In the genomic region with DNA sequence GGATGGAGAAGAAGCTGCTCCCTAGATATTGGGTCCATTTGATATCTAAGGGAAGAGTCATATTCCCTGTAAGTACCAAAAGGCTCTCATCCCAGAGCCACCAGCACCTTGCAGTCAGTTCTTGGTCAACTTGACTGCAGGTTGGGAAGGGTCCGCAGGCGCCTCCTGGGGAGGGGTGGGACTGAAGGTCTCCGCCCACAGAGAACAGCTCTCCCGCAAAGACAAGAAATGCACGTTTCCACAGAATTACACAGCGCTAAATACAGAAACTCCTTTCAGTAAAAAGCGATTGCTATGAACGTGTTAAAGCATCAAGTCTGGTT, we compare ENCODE assay signal across 8 cellular contexts. TPM values are rescaled to one million over a fixed set of nuclear protein-coding genes. Genes with fewer than 3 reads are reported as not detected.
DNase-seq lines count a peak whose midpoint lies in the region; ATAC-seq, FAIRE-seq and TF ChIP-seq lines count a peak whose summit lies in the region.

No MANE protein-coding gene starts in this region.

- H3K27ac Mint-ChIP-seq in activated naive CD4-positive, alpha-beta T cell treated with anti-CD3 and anti-CD28 coated beads for 36 hours, result peak overlapping the region; percentile 86

- intact Hi-C loops in activated naive CD4-positive, alpha-beta T cell treated with anti-CD3 and anti-CD28 coated beads for 36 hours (cut with micrococcal nuclease), result loop anchor here (5.0 kb wide), 2 partner anchors 314 to 356 kb away; a partner anchor contains a TSS
- intact Hi-C loops in GM12878 (cut with micrococcal nuclease; ENCODE audit: unreplicated experiment), result no loop called here
- intact Hi-C loops in lower lobe of right lung (cut with DNase I), result no loop called here

- no peaks in the 10 kb centered on the region for H3K9me3 ChIP-seq in GM12878 (replicated peaks; ENCODE audit: control insufficient read depth, insufficient read depth, low read length)
- H3K9me3 ChIP-seq in lower lobe of right lung, result no peaks in the 10 kb centered on the region
- H3K9me3 ChIP-seq in tibial nerve, result no peaks in the 10 kb centered on the region

- H3K36me3 ChIP-seq in GM12878 (ENCODE audit: control insufficient read depth in 2 of 2, insufficient read depth in 2 of 2, low read length in 1 of 2) (no peaks in the 10 kb centered on the region), lower lobe of right lung (no peaks in the 10 kb centered on the region), tibial nerve (no peaks in the 10 kb centered on the region)

- no TSS peak for BruUV-seq in GM12878 (replicated peaks; lab: Mats Ljungman, UMichigan)

- H3K4me3 ChIP-seq in GM12878, result peak overlapping the region; percentile 74
- peak overlapping the region; percentile 86 for H3K4me3 ChIP-seq in lower lobe of right lung
- H3K4me3 ChIP-seq in tibial nerve, result peak overlapping the region; percentile 51 to 99 (median 96)

- H3K4me2 ChIP-seq in GM12878 (ENCODE audit: control insufficient read depth, insufficient read depth), result peak overlapping the region; percentile 57

- peaks cover 45% of the 10 kb centered on the region for H3K4me1 Mint-ChIP-seq in activated naive CD4-positive, alpha-beta T cell treated with anti-CD3 and anti-CD28 coated beads for 36 hours (ENCODE audit: low read depth)

- 2% methylated on average over 8 of the region's 8 CpGs for WGBS in GM12878 (ENCODE audit: insufficient coverage, insufficient replicate concordance, low lambda C conversion rate, missing lambda C conversion rate)
- 3 to 7% methylated on average over 8 of the region's 8 CpGs for WGBS in tibial nerve, 2 donors

- no peak for TF ChIP-seq POLR2A in GM12878 (IDR thresholded peaks at IDR 0.05; ENCODE audit: low read depth, low read length)
- TF ChIP-seq POLR2A in tibial nerve (IDR thresholded peaks at IDR 0.05), result no peak

- RAD21 ChIA-PET in GM12878 (lab: Charles Lee; ENCODE audit: unreplicated experiment), result interaction anchor here (0.6 to 6.3 kb wide), 12 partner anchors 14 to 158 kb away, joined by 3 to 50 read pairs (median 6); a partner anchor contains a TSS

- H3K79me2 ChIP-seq in GM12878 (ENCODE audit: control insufficient read depth, insufficient read depth, low read length), result peaks cover 54% of the 10 kb centered on the region

- no peak for ATAC-seq in GM12878
- no peak for ATAC-seq in lower lobe of right lung
- no peak for ATAC-seq in GM21515 (IDR thresholded peaks at IDR 0.05; ENCODE audit: unreplicated experiment)
- ATAC-seq in GM21381 (IDR thresholded peaks at IDR 0.05; ENCODE audit: unreplicated experiment), result no peak
- no peak for ATAC-seq in HG02973 (IDR thresholded peaks at IDR 0.05; ENCODE audit: unreplicated experiment)

- no peaks in the 10 kb centered on the region for H3K27me3 ChIP-seq in GM12878 (replicated peaks in 1 of 2; ENCODE audit: control insufficient read depth in 2 of 2, insufficient read depth in 2 of 2, low read length in 1 of 2)
- no peaks in the 10 kb centered on the region for H3K27me3 ChIP-seq in lower lobe of right lung (ENCODE audit: low read depth)
- H3K27me3 ChIP-seq in tibial nerve, result no peaks in the 10 kb centered on the region

- H3K4me1 ChIP-seq in GM12878 (ENCODE audit: control insufficient read depth, insufficient read depth, low read length), result peaks cover 15% of the 10 kb centered on the region
- peaks cover 38% of the 10 kb centered on the region for H3K4me1 ChIP-seq in lower lobe of right lung
- peaks cover 0 to 34% (median 18%) of the 10 kb centered on the region in 4 donors for H3K4me1 ChIP-seq in tibial nerve

- SMC1A ChIA-PET in GM12878 (lab: Charles Lee; ENCODE audit: uncharacterized antibody, unreplicated experiment), result interaction anchor here (0.9 to 2.8 kb wide), 16 partner anchors 14 to 112 kb away, joined by 3 to 19 read pairs (median 4); a partner anchor contains a TSS

- TF ChIP-seq CTCF in GM12878 (IDR thresholded peaks at IDR 0.05 in 2 of 3, conservative IDR thresholded peaks at IDR 0.05 in 1 of 3; ENCODE audit: control insufficient read depth in 2 of 3, extremely low read depth in 1 of 3, insufficient read depth in 1 of 3, low read depth in 3 of 3, low read length in 3 of 3) (no peak), lower lobe of right lung (IDR thresholded peaks at IDR 0.05) (no peak), tibial nerve (IDR thresholded peaks at IDR 0.05) (no peak)

- H3K27me3 Mint-ChIP-seq in activated naive CD4-positive, alpha-beta T cell treated with anti-CD3 and anti-CD28 coated beads for 36 hours (ENCODE audit: low read depth), result no peaks in the 10 kb centered on the region

- CTCF ChIA-PET in activated naive CD4-positive, alpha-beta T cell treated with anti-CD3 and anti-CD28 coated beads for 36 hours (lab: Charles Lee), result interaction anchor here (1.1 to 9.9 kb wide), 10 partner anchors 10 to 518 kb away, joined by 3 to 142 read pairs (median 12); a partner anchor contains a TSS
- CTCF ChIA-PET in GM12878 (lab: Yijun Ruan, JAX), result interaction anchor here (0.7 to 5.6 kb wide), 14 partner anchors 10 to 106 kb away, joined by 3 to 77 read pairs (median 6); a partner anchor contains a TSS

- TF ChIP-seq RAD21 in GM12878 (IDR thresholded peaks at IDR 0.05; ENCODE audit: insufficient read depth, low read depth, low read length), result no peak

- peak overlapping the region; percentile 77 for H2AFZ ChIP-seq in GM12878 (ENCODE audit: control insufficient read depth, low read depth, low read length)

- no peak for TF ChIP-seq EP300 in GM12878 (IDR thresholded peaks at IDR 0.05; ENCODE audit: borderline replicate concordance in 1 of 2, control insufficient read depth in 1 of 2, low read depth in 2 of 2, low read length in 2 of 2)
- no peak for TF ChIP-seq EP300 in tibial nerve (IDR thresholded peaks at IDR 0.05)

- no peak for DNase-seq in activated naive CD4-positive, alpha-beta T cell treated with anti-CD3 and anti-CD28 coated beads for 36 hours
- no peak for DNase-seq in activated naive CD4-positive, alpha-beta T cell treated with anti-CD3 and anti-CD28 coated beads, Interleukin-2, amount 50 U/mL, for 16 hours
- DNase-seq in GM12878 (ENCODE audit: low read depth, low spot score) (no peak), lower lobe of right lung (no peak), tibial nerve (ENCODE audit: low spot score in 2 of 2) (no peak)

- H4K20me1 ChIP-seq in GM12878 (ENCODE audit: control insufficient read depth, insufficient read depth), result no peaks in the 10 kb centered on the region

- no peaks in the 10 kb centered on the region for H3K36me3 Mint-ChIP-seq in activated naive CD4-positive, alpha-beta T cell treated with anti-CD3 and anti-CD28 coated beads for 36 hours (ENCODE audit: low read depth)

- POLR2A ChIA-PET in GM12878 (lab: Charles Lee), result interaction anchor here (0.6 to 3.9 kb wide), 13 partner anchors 9 to 316 kb away, joined by 3 to 25 read pairs (median 5); a partner anchor contains a TSS

- H3K27ac ChIP-seq in GM12878 (ENCODE audit: control insufficient read depth, insufficient read depth) (peak overlapping the region; percentile 77), lower lobe of right lung (peak overlapping the region; percentile 98), tibial nerve (peak overlapping the region; percentile 93 to 100 (median 99))

- H3K4me3 Mint-ChIP-seq in activated naive CD4-positive, alpha-beta T cell treated with anti-CD3 and anti-CD28 coated beads for 36 hours, result peak overlapping the region; percentile 78

- no peaks in the 10 kb centered on the region for H3K9me3 Mint-ChIP-seq in activated naive CD4-positive, alpha-beta T cell treated with anti-CD3 and anti-CD28 coated beads for 36 hours

- in situ Hi-C loops in GM12878 (cut with MboI), result no loop called here

- peak overlapping the region; percentile 69 for H3K9ac ChIP-seq in GM12878 (ENCODE audit: control insufficient read depth, insufficient read depth, low read length)

- FAIRE-seq in GM12878 (lab: Jason Lieb, UNC), result no peak

RNA-seq across cellular contexts. Expression of a gene that starts 0.9 kb away (rescaled TPM):
- total RNA-seq in activated naive CD4-positive, alpha-beta T cell treated with anti-CD3 and anti-CD28 coated beads for 36 hours, result 10 to 100 TPM; 51.2 to 52.3 TPM
- total RNA-seq in GM12878 (2013; cell fraction: nucleolus; rRNA removed), result 33.8 and 38.5 TPM in 2 replicates
- total RNA-seq in GM12878 (2014; rRNA removed), result 36.7 and 37.3 TPM in 2 replicates
- total RNA-seq in GM12878 (2014; rRNA removed; fragmentation: Illumina TruSeq; extraction: Trizol), result 43.8 and 47.9 TPM in 2 replicates
- total RNA-seq in GM12878 (2021), result 42.7 and 43.6 TPM in 2 replicates
- polyA plus RNA-seq in GM12878 (2011; ENCODE audit: low read depth), result 20.5 TPM
- polyA plus RNA-seq in GM12878 (2011; rRNA removed), result 36.1 and 40.1 TPM in 2 replicates
- 30.9 and 31.3 TPM in 2 replicates for polyA plus RNA-seq in GM12878 (2011; cell fraction: cytosol; rRNA removed)
- 20.5 and 25.6 TPM in 2 replicates for polyA plus RNA-seq in GM12878 (2011; cell fraction: nucleus; rRNA removed)
- 23.4 and 27.5 TPM in 2 replicates for polyA plus RNA-seq in GM12878 (2012)
- 52.8 and 55.0 TPM in 2 replicates for polyA plus RNA-seq in GM12878 (2014; fragmentation: Illumina TruSeq; extraction: Trizol)
- polyA plus RNA-seq in GM12878 (2014; fragmentation: Nextera tagmentation; extraction: Ambion mirVana), result 10 to 100 TPM in 1 of 2 experiments, 1 to 10 TPM in 1; 9.1 to 18.3 TPM
- 34.7 and 35.8 TPM in 2 replicates for polyA plus RNA-seq in GM12878 (2014; rRNA removed)
- 10 to 100 TPM; 47.5 to 51.6 TPM for polyA plus RNA-seq in GM12878 (2016; fragmentation: Nextera tagmentation; extraction: Ambion mirVana)
- polyA minus RNA-seq in GM12878 (2011; rRNA and poly(A)+ RNA removed), result 47.4 and 57.4 TPM in 2 replicates
- 18.8 and 22.7 TPM in 2 replicates for polyA minus RNA-seq in GM12878 (2011; cell fraction: cytosol; rRNA and poly(A)+ RNA removed)
- polyA minus RNA-seq in GM12878 (2011; cell fraction: nucleus; rRNA and poly(A)+ RNA removed), result 10.6 and 22.3 TPM in 2 replicates
- total RNA-seq in lower lobe of right lung, result 36.2 TPM
- 10 to 100 TPM; 26.1 to 39.6 (median 31.8) TPM for total RNA-seq in tibial nerve

RNA-seq across cellular contexts. Expression of a gene that starts 32.8 kb away (rescaled TPM):
- 10 to 100 TPM; 34.2 to 41.9 TPM for total RNA-seq in activated naive CD4-positive, alpha-beta T cell treated with anti-CD3 and anti-CD28 coated beads for 36 hours
- 30.2 and 35.1 TPM in 2 replicates for total RNA-seq in GM12878 (2013; cell fraction: nucleolus; rRNA removed)
- total RNA-seq in GM12878 (2014; rRNA removed) (5.2 and 7.0 TPM in 2 replicates), GM12878 (2014; rRNA removed; fragmentation: Illumina TruSeq; extraction: Trizol) (2.6 and 2.8 TPM in 2 replicates), GM12878 (2021) (28.5 and 37.0 TPM in 2 replicates), lower lobe of right lung (112 TPM), tibial nerve (100 to 1,000 TPM in 2 of 4 donors, 10 to 100 TPM in 2; 50.6 to 112 (median 85.1) TPM)
- polyA plus RNA-seq in GM12878 (2011; ENCODE audit: low read depth), result 6.2 TPM
- polyA plus RNA-seq in GM12878 (2011; rRNA removed) (1.2 and 2.0 TPM in 2 replicates), GM12878 (2014; fragmentation: Illumina TruSeq; extraction: Trizol) (7.0 and 7.9 TPM in 2 replicates), GM12878 (2014; fragmentation: Nextera tagmentation; extraction: Ambion mirVana) (under 1 TPM; 0.13 to 0.47 TPM), GM12878 (2014; rRNA removed) (10.5 and 11.6 TPM in 2 replicates), GM12878 (2016; fragmentation: Nextera tagmentation; extraction: Ambion mirVana) (10 to 100 TPM; 12.9 to 15.9 TPM)
- 1.1 and 1.9 TPM in 2 replicates for polyA plus RNA-seq in GM12878 (2011; cell fraction: cytosol; rRNA removed)
- polyA plus RNA-seq in GM12878 (2011; cell fraction: nucleus; rRNA removed), result 23.0 and 23.5 TPM in 2 replicates
- polyA plus RNA-seq in GM12878 (2012), result 21.5 and 24.4 TPM in 2 replicates
- polyA minus RNA-seq in GM12878 (2011; rRNA and poly(A)+ RNA removed), result 2.4 and 3.7 TPM in 2 replicates
- 3.3 and 3.7 TPM in 2 replicates for polyA minus RNA-seq in GM12878 (2011; cell fraction: cytosol; rRNA and poly(A)+ RNA removed)
- 6.7 and 6.8 TPM in 2 replicates for polyA minus RNA-seq in GM12878 (2011; cell fraction: nucleus; rRNA and poly(A)+ RNA removed)
